In genomic region chrX:77894921-77895886, GRCh38 we compare ENCODE assay signal across 8 cellular contexts. TPM values are rescaled to one million over a fixed set of nuclear protein-coding genes. Genes with fewer than 3 reads are reported as not detected.
DNase-seq lines count a peak whose midpoint lies in the region; ATAC-seq, FAIRE-seq and TF ChIP-seq lines count a peak whose summit lies in the region.

TSS of gene MAGT1 (minus strand) at chrX:77895435. CDS start at chrX:77895410, 25 bp downstream.

- CTCF ChIA-PET in T-cell (lab: Charles Lee) = interaction anchor here (0.6 to 1.5 kb wide), 5 partner anchors 9 to 130 kb away, joined by 3 to 4 read pairs (median 3); no protein-coding TSS in a partner anchor

- intact Hi-C loops in cardiac septum (cut with DNase I) (loop anchor here (5.0 kb wide), 1 partner anchor 108 kb away; the partner anchor contains the start of gene ATRX), transverse colon (cut with DNase I; ENCODE audit: low total_unique reads) (no loop called here)

- no peak within 1 kb of the TSS for H3K23ac ChIP-seq in trophoblast cell (ENCODE audit: low read length)

- H3K4me1 ChIP-seq in trophoblast cell (ENCODE audit: control insufficient read depth in 1 of 2, insufficient read depth in 2 of 2, low read length in 2 of 2) (no peaks in the 10 kb centered on the region), transverse colon (peaks cover 0 to 15% (median 4%) of the 10 kb centered on the region in 4 donors)

- H4K8ac ChIP-seq in trophoblast cell (ENCODE audit: low read depth, low read length) = peak within 1 kb of the TSS; percentile 53

- peak within 1 kb of the TSS; percentile 71 for H2AFZ ChIP-seq in trophoblast cell (ENCODE audit: insufficient read depth, low read length, poor library complexity)

- H3K14ac ChIP-seq in trophoblast cell (ENCODE audit: low read length) = peak within 1 kb of the TSS; percentile 84

- peaks cover 9% of the 10 kb centered on the region for H3K36me3 Mint-ChIP-seq in T-cell

- H3K4me2 ChIP-seq in trophoblast cell (ENCODE audit: low read length) = peak within 1 kb of the TSS; percentile 74

- H3K4me1 Mint-ChIP-seq in T-cell = peaks cover 29 to 35% (median 31%) of the 10 kb centered on the region in 3 donors

- H3K4ac ChIP-seq in trophoblast cell (ENCODE audit: low read depth, low read length) = peak within 1 kb of the TSS; percentile 52

- peaks cover 2% of the 10 kb centered on the region for H3K79me2 ChIP-seq in trophoblast cell (ENCODE audit: control insufficient read depth, insufficient read depth, low read length, poor library complexity)

- ATAC-seq in HG02840 (IDR thresholded peaks at IDR 0.05; ENCODE audit: low FRiP score, unreplicated experiment) (peak; percentile 85), T-cell (replicated peaks in 1 of 4) (peak; percentile 89 to 90 (median 90))

- FAIRE-seq in GM12891 (lab: Jason Lieb, UNC) = peak; percentile 99

- no peak for TF ChIP-seq EP300 in transverse colon (IDR thresholded peaks at IDR 0.05; ENCODE audit: low read depth)

- TF ChIP-seq CTCF in transverse colon (IDR thresholded peaks at IDR 0.05) = no peak

- H3K36me3 ChIP-seq in trophoblast cell (ENCODE audit: control insufficient read depth in 1 of 2, insufficient read depth in 2 of 2, low read length in 2 of 2) (no peaks in the 10 kb centered on the region), transverse colon (no peaks in the 10 kb centered on the region)

- H4K12ac ChIP-seq in trophoblast cell (ENCODE audit: low read depth, low read length) = no peak within 1 kb of the TSS

- H2BK12ac ChIP-seq in trophoblast cell (ENCODE audit: low read length) = no peak within 1 kb of the TSS

- no peak within 1 kb of the TSS for H3K18ac ChIP-seq in trophoblast cell (ENCODE audit: low read length)

- no peaks in the 10 kb centered on the region for H3K9me3 Mint-ChIP-seq in T-cell

- WGBS in adipose tissue, 3 donors = 0 to 32% (median 0%) methylated on average over 49 of the region's 49 CpGs
- no CpG with 5 or more reads among the region's 49 CpGs for WGBS in trophoblast cell (ENCODE audit: extremely low coverage, insufficient coverage, insufficient read length)
- WGBS in transverse colon (ENCODE audit: low coverage in 1 of 2), 2 donors = 53% methylated on average over 49 of the region's 49 CpGs; no CpG with 5 or more reads in 1 of the 2 donors

- no peak within 1 kb of the TSS for H2BK120ac ChIP-seq in trophoblast cell (ENCODE audit: insufficient read depth, low read length, poor library complexity)

- POLR2A ChIA-PET in T-cell (lab: Charles Lee) = interaction anchor here (0.5 to 1.5 kb wide), 6 partner anchors 109 to 1749 kb away, joined by 3 read pairs; no protein-coding TSS in a partner anchor

- H2BK5ac ChIP-seq in trophoblast cell (ENCODE audit: low read depth, low read length, poor library complexity) = no peak within 1 kb of the TSS

- H3K9ac ChIP-seq in trophoblast cell (ENCODE audit: low read length) = peak within 1 kb of the TSS; percentile 96

- H3K79me1 ChIP-seq in trophoblast cell (ENCODE audit: low read length) = peaks cover 2% of the 10 kb centered on the region

- H3K27me3 Mint-ChIP-seq in T-cell = no peaks in the 10 kb centered on the region

- DNase-seq in GM12891 (ENCODE audit: insufficient read length, low spot score) (peak; percentile 36), NCI-H1436 treated with DMSO at 0.1 percent for 48 hours (lab: John Stamatoyannopoulos, UW) (peak; percentile 98), T-cell (peak; percentile 58 to 96 (median 90)), cardiac septum (ENCODE audit: low spot score) (peak; percentile 93), trophoblast cell (peak; percentile 92 to 99), transverse colon (peak; percentile 93)

- peak within 1 kb of the TSS; percentile 84 to 97 (median 97) for H3K4me3 Mint-ChIP-seq in T-cell

- peak within 1 kb of the TSS; percentile 98 to 99 for H3K27ac Mint-ChIP-seq in T-cell

- no peak within 1 kb of the TSS for H2AK5ac ChIP-seq in trophoblast cell (ENCODE audit: low read length)

- H3K27ac ChIP-seq in adipose tissue (ENCODE audit: low read depth, low read length) (peak within 1 kb of the TSS; percentile 75), trophoblast cell (ENCODE audit: low read depth, low read length) (peak within 1 kb of the TSS; percentile 72), transverse colon (peak within 1 kb of the TSS; percentile 82 to 98 (median 95))

- in situ Hi-C loops in transverse colon (cut with MboI; ENCODE audit: low pct_ligation_motif_present in 1 of 4, low pct_unique_long_range_greater_than_20kb in 1 of 4, low sequenced_read_pairs in 3 of 4) = loop anchor here in 1 of 4 donors (10.0 to 25.0 kb wide), 2 partner anchors 110 to 258 kb away; partner anchors contain the start of gene ATRX

- H3K4me3 ChIP-seq in trophoblast cell (ENCODE audit: low read depth, low read length) (peak within 1 kb of the TSS; percentile 99), transverse colon (peak within 1 kb of the TSS; percentile 40 to 86 (median 59))

- H4K91ac ChIP-seq in trophoblast cell (ENCODE audit: low read depth, low read length) = peak within 1 kb of the TSS; percentile 28

- H3K9me3 ChIP-seq in trophoblast cell (ENCODE audit: insufficient read depth, low read depth, low read length) (no peaks in the 10 kb centered on the region), transverse colon (no peaks in the 10 kb centered on the region)

- TF ChIP-seq POLR2A in GM12891 (IDR thresholded peaks at IDR 0.05; ENCODE audit: low read depth, low read length) (peak; percentile 91), transverse colon (IDR thresholded peaks at IDR 0.05) (peak; percentile 97)

- no peaks in the 10 kb centered on the region for H3K27me3 ChIP-seq in trophoblast cell (ENCODE audit: insufficient read depth, low read length)
- H3K27me3 ChIP-seq in transverse colon = no peaks in the 10 kb centered on the region

TF ChIP-seq in GM12891, 5 proteins besides CTCF, POLR2A, EP300 and RAD21:
- TF ChIP-seq SPI1 (IDR thresholded peaks at IDR 0.05; ENCODE audit: low read depth, low read length) (no peak), TAF1 (IDR thresholded peaks at IDR 0.05; ENCODE audit: low read depth, low read length) (peak; percentile 97), PAX5 (IDR thresholded peaks at IDR 0.05; ENCODE audit: insufficient read depth, low read length, severe bottlenecking) (no peak), POLR2AphosphoS5 (IDR thresholded peaks at IDR 0.05; ENCODE audit: low read depth, low read length) (peak; percentile 87), POU2F2 (IDR thresholded peaks at IDR 0.05; ENCODE audit: low read depth, low read length) (peak; percentile 72; the same call in 1 of the 2 replicates)

RNA-seq across cellular contexts. Expression of gene MAGT1, which starts in this region (rescaled TPM):
- polyA plus RNA-seq in GM12891 (2012; ENCODE audit: low read depth, missing spikeins) = 17.9 TPM
- total RNA-seq in T-cell (10 to 100 TPM; 32.9 to 40.5 (median 35.5) TPM), cardiac septum (47.6 TPM), transverse colon (10 to 100 TPM; 25.1 to 49.2 (median 34.2) TPM)
- 10 to 100 TPM; 10.9 to 21.3 (median 17.8) TPM for polyA plus RNA-seq in adipose tissue
- polyA plus RNA-seq in trophoblast cell (2013) = 38.3 and 39.5 TPM in 2 replicates

Comparison
In these comparisons a context has a peak if more than half of its experiments do, and no peak if none do; other contexts are left out.
1. Peak in every context shown above with its lines: DNase-seq, ATAC-seq, H3K4me3 ChIP-seq and H3K27ac ChIP-seq.
2. DNase-seq: peak in every context shown above with its lines; median percentile 98 in NCI-H1436 treated with DMSO at 0.1 percent for 48 hours; 96 in trophoblast cell; 93 in cardiac septum; 93 in transverse colon; 90 in T-cell; 36 in GM12891.